In genomic region chr9:134390537-134390936, GRCh38 we compare ENCODE assay signal across 8 cellular contexts.
DNase-seq lines count a peak whose midpoint lies in the region; ATAC-seq and TF ChIP-seq lines count a peak whose summit lies in the region.

No MANE protein-coding gene starts in this region.

- H3K4me3 ChIP-seq in GM12865 (ENCODE audit: low read depth, low read length) (peak overlapping the region; percentile 88), neuronal stem cell (ENCODE audit: low read length in 2 of 2) (no peak overlapping the region)

- peak overlapping the region; percentile 93 for H2BK5ac ChIP-seq in neuronal stem cell (ENCODE audit: low read length)

- H3K27ac Mint-ChIP-seq in activated CD4-positive, alpha-beta memory T cell treated with anti-CD3 and anti-CD28 coated beads, Interleukin-2, amount 10 ng/mL, durations not matched to agents 7 days and 5 days, result peak overlapping the region; percentile 86

- ATAC-seq in HG02798 (IDR thresholded peaks at IDR 0.05; ENCODE audit: poor library complexity, unreplicated experiment), result peak; percentile 26
- ATAC-seq in left colon, result no peak

- peak overlapping the region; percentile 67 for H3K14ac ChIP-seq in neuronal stem cell (ENCODE audit: low read length)

- peak overlapping the region; percentile 44 for H2AK5ac ChIP-seq in neuronal stem cell (ENCODE audit: low read depth, low read length)

- peak overlapping the region; percentile 78 for H3K4me3 Mint-ChIP-seq in activated CD4-positive, alpha-beta memory T cell treated with anti-CD3 and anti-CD28 coated beads, Interleukin-2, amount 10 ng/mL, durations not matched to agents 7 days and 5 days

- CTCF ChIA-PET in activated CD4-positive, alpha-beta memory T cell treated with anti-CD3 and anti-CD28 coated beads, Interleukin-2, amount 10 ng/mL, durations not matched to agents 7 days and 5 days (lab: Charles Lee), result interaction anchor here (1.2 to 1.9 kb wide), 2 partner anchors 9 to 11 kb away, joined by 3 to 8 read pairs; no protein-coding TSS in a partner anchor

- H3K27me3 ChIP-seq in neuronal stem cell (ENCODE audit: control insufficient read depth in 3 of 3, insufficient read depth in 3 of 3, low read depth in 1 of 3, low read length in 3 of 3), result no peaks in the 10 kb centered on the region

- H4K91ac ChIP-seq in neuronal stem cell (ENCODE audit: low read depth, low read length, poor library complexity), result no peak overlapping the region

- no peak overlapping the region for H2AFZ ChIP-seq in neuronal stem cell (ENCODE audit: low read length)

- WGBS in neuronal stem cell (ENCODE audit: extremely low coverage in 2 of 2, insufficient read length in 2 of 2, insufficient replicate concordance in 1 of 2), 2 donors, result no CpG with 5 or more reads among the region's 17 CpGs

- peak overlapping the region; percentile 71 for H3K23ac ChIP-seq in neuronal stem cell (ENCODE audit: low read depth, low read length, poor library complexity)

- no peak overlapping the region for H2BK15ac ChIP-seq in neuronal stem cell (ENCODE audit: low read length)

- TF ChIP-seq CTCF in GM12865 (IDR thresholded peaks at IDR 0.05; ENCODE audit: insufficient read depth, low read depth, low read length, missing control alignments), result no peak

- H3K27ac ChIP-seq in neuronal stem cell (replicated peaks; ENCODE audit: low read length), result no peak overlapping the region

- peaks cover 7% of the 10 kb centered on the region for H3K27me3 Mint-ChIP-seq in activated CD4-positive, alpha-beta memory T cell treated with anti-CD3 and anti-CD28 coated beads, Interleukin-2, amount 10 ng/mL, durations not matched to agents 7 days and 5 days

- H3K9me3 ChIP-seq in neuronal stem cell (replicated peaks in 1 of 2; ENCODE audit: control insufficient read depth in 2 of 2, insufficient read depth in 1 of 2, low read depth in 1 of 2, low read length in 2 of 2), result no peaks in the 10 kb centered on the region

- peaks cover 62% of the 10 kb centered on the region for H3K4me1 Mint-ChIP-seq in activated CD4-positive, alpha-beta memory T cell treated with anti-CD3 and anti-CD28 coated beads, Interleukin-2, amount 10 ng/mL, durations not matched to agents 7 days and 5 days

- peaks cover 3 to 4% of the 10 kb centered on the region in 2 donors for H3K4me1 ChIP-seq in neuronal stem cell (ENCODE audit: control insufficient read depth in 2 of 2, insufficient read depth in 1 of 2, low read depth in 1 of 2, low read length in 2 of 2)

- peak overlapping the region; percentile 40 for H3K9ac ChIP-seq in neuronal stem cell (ENCODE audit: low read depth, low read length, poor library complexity)

- no peak overlapping the region for H2BK120ac ChIP-seq in neuronal stem cell (ENCODE audit: low read depth, low read length)

- H3K36me3 ChIP-seq in neuronal stem cell (replicated peaks in 1 of 2; ENCODE audit: control insufficient read depth in 2 of 2, insufficient read depth in 2 of 2, low read length in 2 of 2), result no peaks in the 10 kb centered on the region

- H3K18ac ChIP-seq in neuronal stem cell (ENCODE audit: low read length), result peak overlapping the region; percentile 55

- H3K36me3 Mint-ChIP-seq in activated CD4-positive, alpha-beta memory T cell treated with anti-CD3 and anti-CD28 coated beads, Interleukin-2, amount 10 ng/mL, durations not matched to agents 7 days and 5 days (ENCODE audit: low read depth), result peaks cover 7% of the 10 kb centered on the region

- peaks cover 6% of the 10 kb centered on the region for H3K9me3 Mint-ChIP-seq in activated CD4-positive, alpha-beta memory T cell treated with anti-CD3 and anti-CD28 coated beads, Interleukin-2, amount 10 ng/mL, durations not matched to agents 7 days and 5 days

- no peak overlapping the region for H3K4ac ChIP-seq in neuronal stem cell (ENCODE audit: low read length)

- no peak overlapping the region for H2BK12ac ChIP-seq in neuronal stem cell (ENCODE audit: low read length)

- peak; percentile 83 for DNase-seq in GM12865 (ENCODE audit: low read depth)
- peak; percentile 72 for DNase-seq in activated CD4-positive, alpha-beta memory T cell treated with anti-CD3 and anti-CD28 coated beads, Interleukin-2, amount 10 ng/mL, durations not matched to agents 7 days and 5 days
- no peak for DNase-seq in neuronal stem cell (ENCODE audit: low spot score)
- DNase-seq in left colon, result no peak
- DNase-seq in T1000 (lab: John Stamatoyannopoulos, UW), result no peak
- no peak for DNase-seq in NCI-H2196 treated with DMSO at 0.1 percent for 48 hours (lab: John Stamatoyannopoulos, UW; ENCODE audit: unreplicated experiment)
- DNase-seq in HCEC 1CT, result no peak

- H3K79me1 ChIP-seq in neuronal stem cell (ENCODE audit: low read depth, low read length), result peaks cover 52% of the 10 kb centered on the region

- intact Hi-C loops in left colon (cut with DNase I, micrococcal nuclease), result no loop called here

- H3K4me2 ChIP-seq in neuronal stem cell (ENCODE audit: insufficient read depth, low read length, poor library complexity, severe bottlenecking), result no peak overlapping the region

- POLR2A ChIA-PET in activated CD4-positive, alpha-beta memory T cell treated with anti-CD3 and anti-CD28 coated beads, Interleukin-2, amount 10 ng/mL, durations not matched to agents 7 days and 5 days (lab: Charles Lee), result interaction anchor here (1.0 to 3.9 kb wide), 8 partner anchors 8 to 89 kb away, joined by 3 to 22 read pairs (median 5); no protein-coding TSS in a partner anchor

- peak overlapping the region; percentile 32 for H4K8ac ChIP-seq in neuronal stem cell (ENCODE audit: low read depth, low read length)

Comparison
In these comparisons a context has a peak if more than half of its experiments do, and no peak if none do; other contexts are left out.
1. DNase-seq: peak in GM12865 (single experiment) and activated CD4-positive, alpha-beta memory T cell treated with anti-CD3 and anti-CD28 coated beads, Interleukin-2, amount 10 ng/mL, durations not matched to agents 7 days and 5 days (single experiment); none in neuronal stem cell (single experiment), left colon (0 of 2), T1000 (single experiment), NCI-H2196 treated with DMSO at 0.1 percent for 48 hours (single experiment) and HCEC 1CT (single experiment).